ENCODE assay signal across 8 cellular contexts in genomic region chr6:11224252-11224965, GRCh38. TPM values are rescaled to one million over a fixed set of nuclear protein-coding genes. Genes with fewer than 3 reads are reported as not detected.
DNase-seq lines count a peak whose midpoint lies in the region; ATAC-seq lines count a peak whose summit lies in the region.

No MANE protein-coding gene starts in this region.

- H3K4me1 ChIP-seq in subcutaneous abdominal adipose tissue (ENCODE audit: control insufficient read depth in 5 of 5, insufficient read depth in 5 of 5, low read length in 5 of 5) = peaks cover 7 to 78% (median 59%) of the 10 kb centered on the region in 5 donors

- no peaks in the 10 kb centered on the region for H3K27me3 Mint-ChIP-seq in activated CD8-positive, alpha-beta memory T cell treated with anti-CD3 and anti-CD28 coated beads, Interleukin-2, amount 10 ng/mL, durations not matched to agents 7 days and 5 days

- H3K36me3 ChIP-seq in subcutaneous abdominal adipose tissue (ENCODE audit: control insufficient read depth in 5 of 5, insufficient read depth in 5 of 5, low read length in 5 of 5) = peaks cover 0 to 9% (median 3%) of the 10 kb centered on the region in 5 donors

- no peaks in the 10 kb centered on the region for H3K9me3 ChIP-seq in subcutaneous abdominal adipose tissue (ENCODE audit: control insufficient read depth in 5 of 5, low read length in 5 of 5)

- H3K4me3 ChIP-seq in subcutaneous abdominal adipose tissue (ENCODE audit: low read depth in 1 of 5, low read length in 5 of 5) = peak overlapping the region in 3 of 5 donors; percentile 5 to 19 (median 18)

- peak; percentile 73 for ATAC-seq in GM18519 (IDR thresholded peaks at IDR 0.05; ENCODE audit: low FRiP score, unreplicated experiment)
- peak; percentile 63 for ATAC-seq in HG02973 (IDR thresholded peaks at IDR 0.05; ENCODE audit: unreplicated experiment)
- ATAC-seq in activated CD8-positive, alpha-beta memory T cell treated with anti-CD3 and anti-CD28 coated beads, Interleukin-2, amount 10 ng/mL, durations not matched to agents 7 days and 5 days = peak; percentile 85
- no peak for ATAC-seq in HG03439 (IDR thresholded peaks at IDR 0.05; ENCODE audit: unreplicated experiment)

- peak overlapping the region; percentile 59 for H3K4me3 Mint-ChIP-seq in activated CD8-positive, alpha-beta memory T cell treated with anti-CD3 and anti-CD28 coated beads, Interleukin-2, amount 10 ng/mL, durations not matched to agents 7 days and 5 days

- CTCF ChIA-PET in activated CD8-positive, alpha-beta memory T cell treated with anti-CD3 and anti-CD28 coated beads, Interleukin-2, amount 10 ng/mL, durations not matched to agents 7 days and 5 days (lab: Charles Lee) = interaction anchor here (1.0 to 5.6 kb wide), 7 partner anchors 9 to 272 kb away, joined by 3 to 37 read pairs (median 4); partner anchors contain the start of gene NEDD9

- H3K4me1 Mint-ChIP-seq in activated CD8-positive, alpha-beta memory T cell treated with anti-CD3 and anti-CD28 coated beads, Interleukin-2, amount 10 ng/mL, durations not matched to agents 7 days and 5 days = peaks cover 87% of the 10 kb centered on the region

- H3K9me3 Mint-ChIP-seq in activated CD8-positive, alpha-beta memory T cell treated with anti-CD3 and anti-CD28 coated beads, Interleukin-2, amount 10 ng/mL, durations not matched to agents 7 days and 5 days (ENCODE audit: low read depth) = no peaks in the 10 kb centered on the region

- H3K27me3 ChIP-seq in subcutaneous abdominal adipose tissue (ENCODE audit: control insufficient read depth in 5 of 5, insufficient read depth in 4 of 5, low read length in 5 of 5) = no peaks in the 10 kb centered on the region

- peaks cover 75% of the 10 kb centered on the region for H3K36me3 Mint-ChIP-seq in activated CD8-positive, alpha-beta memory T cell treated with anti-CD3 and anti-CD28 coated beads, Interleukin-2, amount 10 ng/mL, durations not matched to agents 7 days and 5 days

- H3K9ac ChIP-seq in subcutaneous abdominal adipose tissue (ENCODE audit: low read length in 5 of 5) = peak overlapping the region in 2 of 5 donors; percentile 11 to 49

- H3K27ac Mint-ChIP-seq in activated CD8-positive, alpha-beta memory T cell treated with anti-CD3 and anti-CD28 coated beads, Interleukin-2, amount 10 ng/mL, durations not matched to agents 7 days and 5 days = peak overlapping the region; percentile 91

- peak overlapping the region; percentile 86 for H3K27ac ChIP-seq in subcutaneous abdominal adipose tissue (ENCODE audit: low read depth, low read length)

- peak; percentile 89 for DNase-seq in activated CD8-positive, alpha-beta memory T cell treated with anti-CD3 and anti-CD28 coated beads, Interleukin-2, amount 10 ng/mL, durations not matched to agents 7 days and 5 days
- peak; percentile 27 for DNase-seq in hepatic stellate cell (ENCODE audit: low spot score)
- DNase-seq in mucosa of gallbladder (ENCODE audit: low spot score) = no peak
- no peak for DNase-seq in pons (ENCODE audit: low spot score)

RNA-seq across cellular contexts. Expression of gene NEDD9, which starts 8.1 kb away (rescaled TPM):
- total RNA-seq in activated CD8-positive, alpha-beta memory T cell treated with anti-CD3 and anti-CD28 coated beads, Interleukin-2, amount 10 ng/mL, durations not matched to agents 7 days and 5 days = 100 to 1,000 TPM in 1 of 2 experiments, 10 to 100 TPM in 1; 84.5 to 114 TPM
- total RNA-seq in mucosa of gallbladder = 18.1 TPM

Comparison
In these comparisons a context has a peak if more than half of its experiments do, and no peak if none do; other contexts are left out.
1. DNase-seq: peak in activated CD8-positive, alpha-beta memory T cell treated with anti-CD3 and anti-CD28 coated beads, Interleukin-2, amount 10 ng/mL, durations not matched to agents 7 days and 5 days (single experiment) and hepatic stellate cell (single experiment); none in mucosa of gallbladder (single experiment) and pons (single experiment).